ENCODE assay signal across 21 cellular contexts in the genomic region with DNA sequence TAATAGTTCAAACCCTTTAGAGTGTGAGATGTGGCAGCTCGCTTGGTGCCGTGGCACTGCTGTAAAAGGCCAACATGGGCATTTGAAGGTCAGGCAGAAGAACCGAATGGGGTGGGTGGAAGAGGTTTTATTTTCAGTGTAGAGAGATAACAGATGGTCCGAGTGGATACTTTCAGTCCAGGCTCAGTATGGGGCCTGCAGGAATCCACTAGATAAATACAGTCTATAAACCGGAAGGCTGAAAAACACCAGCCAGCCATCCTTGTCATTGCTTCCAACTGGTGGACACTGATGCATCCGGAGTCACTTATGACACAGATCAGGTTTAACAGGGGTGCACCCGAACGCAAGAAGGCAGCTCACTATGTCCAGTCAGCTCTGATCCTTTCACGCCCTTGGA.
"Had no signal": no experiment of that assay in that cellular context is flagged by ENCODE, and none has a peak within 500 bp of the region (broad histone marks: within the 10 kb centered on the region; RNA-seq: fewer than 3 reads in every experiment).

No MANE protein-coding gene starts in this region.

- H3K9me3 ChIP-seq: adrenal gland had no signal

- H3K4me1 ChIP-seq: adrenal gland had no signal

- DNase-seq: activated CD4-positive, alpha-beta memory T cell treated with anti-CD3 and anti-CD28 coated beads, Interleukin-2, amount 10 ng/mL, durations not matched to agents 7 days and 5 days; activated CD4-positive, alpha-beta T cell treated with anti-CD3 and anti-CD28 coated beads, Interleukin-2, amount 50 U/mL, for 1 hour; activated CD4-positive, CD25-positive, alpha-beta regulatory T cell; activated CD8-positive, alpha-beta memory T cell treated with anti-CD3 and anti-CD28 coated beads, Interleukin-2, amount 50 U/mL, for 4 hours; activated naive CD4-positive, alpha-beta T cell treated with anti-CD3 and anti-CD28 coated beads, Interleukin-2, amount 50 U/mL, for 16 hours; activated naive CD8-positive, alpha-beta T cell treated with anti-CD3 and anti-CD28 coated beads, Interleukin-2, amount 10 ng/mL, durations not matched to agents 7 days and 5 days; activated T-cell treated with anti-CD3 and anti-CD28 coated beads, Interleukin-2, amount 50 U/mL, for 1 hour; adrenal gland; anterior cingulate cortex; MM.1S; NCI-H1105; NCI-H1436; NCI-H1694 treated with DMSO at 0.1 percent for 48 hours; NCI-H2029 treated with DMSO at 0.1 percent for 48 hours; NCI-H345; NCI-H510A; NCI-H526 treated with DMSO at 0.1 percent for 48 hours; PC-9; SIG-M5; T-helper 17 cell; T-helper 9 cell had no signal

- H3K4me1 Mint-ChIP-seq: activated CD4-positive, alpha-beta memory T cell treated with anti-CD3 and anti-CD28 coated beads, Interleukin-2, amount 10 ng/mL, durations not matched to agents 7 days and 5 days; activated naive CD8-positive, alpha-beta T cell treated with anti-CD3 and anti-CD28 coated beads, Interleukin-2, amount 10 ng/mL, durations not matched to agents 7 days and 5 days had no signal

- ATAC-seq: T-helper 17 cell had no signal

- H3K27me3 ChIP-seq: adrenal gland had no signal

- H3K27me3 Mint-ChIP-seq: activated CD4-positive, alpha-beta memory T cell treated with anti-CD3 and anti-CD28 coated beads, Interleukin-2, amount 10 ng/mL, durations not matched to agents 7 days and 5 days; activated naive CD8-positive, alpha-beta T cell treated with anti-CD3 and anti-CD28 coated beads, Interleukin-2, amount 10 ng/mL, durations not matched to agents 7 days and 5 days; T-helper 17 cell had no signal

- H3K9me3 Mint-ChIP-seq: activated CD4-positive, alpha-beta memory T cell treated with anti-CD3 and anti-CD28 coated beads, Interleukin-2, amount 10 ng/mL, durations not matched to agents 7 days and 5 days; activated naive CD8-positive, alpha-beta T cell treated with anti-CD3 and anti-CD28 coated beads, Interleukin-2, amount 10 ng/mL, durations not matched to agents 7 days and 5 days had no signal

- H3K27ac Mint-ChIP-seq: activated CD4-positive, alpha-beta memory T cell treated with anti-CD3 and anti-CD28 coated beads, Interleukin-2, amount 10 ng/mL, durations not matched to agents 7 days and 5 days; activated naive CD8-positive, alpha-beta T cell treated with anti-CD3 and anti-CD28 coated beads, Interleukin-2, amount 10 ng/mL, durations not matched to agents 7 days and 5 days; T-helper 17 cell had no signal

- H3K4me3 ChIP-seq: adrenal gland, PC-9 had no signal

- H3K4me3 Mint-ChIP-seq: activated CD4-positive, alpha-beta memory T cell treated with anti-CD3 and anti-CD28 coated beads, Interleukin-2, amount 10 ng/mL, durations not matched to agents 7 days and 5 days; activated naive CD8-positive, alpha-beta T cell treated with anti-CD3 and anti-CD28 coated beads, Interleukin-2, amount 10 ng/mL, durations not matched to agents 7 days and 5 days; T-helper 17 cell had no signal
